27 cellular contexts compared by ENCODE assay signal in the genomic region with DNA sequence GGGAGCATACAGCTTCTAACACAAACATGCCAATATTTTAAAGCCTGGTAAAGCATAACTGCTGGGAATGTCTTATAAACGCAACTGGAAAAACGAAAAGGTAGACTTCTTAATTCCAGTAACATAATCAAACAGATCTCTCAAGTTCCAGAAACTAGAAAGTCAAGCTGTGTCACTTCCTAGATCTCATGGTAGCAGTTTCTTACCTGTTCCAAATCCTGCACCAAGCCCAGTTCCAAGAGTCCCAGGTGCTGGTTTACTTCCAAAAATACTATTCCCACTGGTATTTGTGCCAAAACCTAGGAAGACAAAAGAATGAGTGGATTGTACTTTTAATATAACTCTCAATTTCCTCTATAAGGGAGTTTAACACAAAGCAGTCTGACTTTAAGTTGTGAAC.
"Had no signal": no experiment of that assay in that cellular context is flagged by ENCODE, and none has a peak within 500 bp of the region (broad histone marks: within the 10 kb centered on the region; RNA-seq: fewer than 3 reads in every experiment).

No MANE protein-coding gene starts in this region.

- DNase-seq: activated CD4-positive, alpha-beta T cell treated with anti-CD3 and anti-CD28 coated beads for 48 hours; activated CD4-positive, alpha-beta T cell treated with anti-CD3 and anti-CD28 coated beads, Interleukin-2, amount 50 U/mL, for 48 hours; activated effector memory CD4-positive, alpha-beta T cell treated with anti-CD3 and anti-CD28 coated beads, Interleukin-2, amount 50 U/mL, for 16 hours; activated naive CD4-positive, alpha-beta T cell treated with anti-CD3 and anti-CD28 coated beads, Interleukin-2, amount 10 ng/mL, durations not matched to agents 7 days and 5 days; activated naive CD8-positive, alpha-beta T cell treated with anti-CD3 and anti-CD28 coated beads, Interleukin-2, amount 10 ng/mL, durations not matched to agents 7 days and 5 days; activated T-cell treated with anti-CD3 and anti-CD28 coated beads for 4 hours; aorta; central memory CD4-positive, alpha-beta T cell; MG63; MV-4-11; NCI-H1092 treated with DMSO at 0.1 percent for 48 hours; NCI-H1417 treated with DMSO at 0.1 percent for 48 hours; NCI-H1694; NCI-H2029; NCI-H2107; NCI-H345; NCI-H510A; NCI-H526 treated with DMSO at 0.1 percent for 48 hours; NCI-H82; OCI-M1; RPMI8226; T-helper 1 cell; WERI-Rb-1 had no signal

- H3K4me3 Mint-ChIP-seq: activated naive CD4-positive, alpha-beta T cell treated with anti-CD3 and anti-CD28 coated beads, Interleukin-2, amount 10 ng/mL, durations not matched to agents 7 days and 5 days; activated naive CD8-positive, alpha-beta T cell treated with anti-CD3 and anti-CD28 coated beads, Interleukin-2, amount 10 ng/mL, durations not matched to agents 7 days and 5 days had no signal

- H3K27me3 Mint-ChIP-seq: activated naive CD4-positive, alpha-beta T cell treated with anti-CD3 and anti-CD28 coated beads, Interleukin-2, amount 10 ng/mL, durations not matched to agents 7 days and 5 days; activated naive CD8-positive, alpha-beta T cell treated with anti-CD3 and anti-CD28 coated beads, Interleukin-2, amount 10 ng/mL, durations not matched to agents 7 days and 5 days had no signal

- H3K9me3 Mint-ChIP-seq: activated naive CD4-positive, alpha-beta T cell treated with anti-CD3 and anti-CD28 coated beads, Interleukin-2, amount 10 ng/mL, durations not matched to agents 7 days and 5 days; activated naive CD8-positive, alpha-beta T cell treated with anti-CD3 and anti-CD28 coated beads, Interleukin-2, amount 10 ng/mL, durations not matched to agents 7 days and 5 days had no signal

- ATAC-seq: Panc1, Right ventricle myocardium inferior had no signal

- H3K4me1 Mint-ChIP-seq: activated naive CD4-positive, alpha-beta T cell treated with anti-CD3 and anti-CD28 coated beads, Interleukin-2, amount 10 ng/mL, durations not matched to agents 7 days and 5 days had no signal

- H3K27ac ChIP-seq: KMS-11, SK-N-MC, WERI-Rb-1 had no signal

- H3K27ac Mint-ChIP-seq: activated naive CD4-positive, alpha-beta T cell treated with anti-CD3 and anti-CD28 coated beads, Interleukin-2, amount 10 ng/mL, durations not matched to agents 7 days and 5 days; activated naive CD8-positive, alpha-beta T cell treated with anti-CD3 and anti-CD28 coated beads, Interleukin-2, amount 10 ng/mL, durations not matched to agents 7 days and 5 days had no signal
